19 cellular contexts compared by ENCODE assay signal in genomic region chr6:111586554-111586953, GRCh38. TPM values are rescaled to one million over a fixed set of nuclear protein-coding genes. Genes with fewer than 3 reads are reported as not detected.
DNase-seq lines count a peak whose midpoint lies in the region; ATAC-seq, FAIRE-seq and TF ChIP-seq lines count a peak whose summit lies in the region.
"Had no signal": no experiment of that assay in that cellular context is flagged by ENCODE, and none has a peak within 500 bp of the region (broad histone marks: within the 10 kb centered on the region; RNA-seq: fewer than 3 reads in every experiment).

No MANE protein-coding gene starts in this region.

- no peak overlapping the region for H3K27ac ChIP-seq in CD4-positive, alpha-beta memory T cell (ENCODE audit: low read depth, low read length)
- H3K27ac ChIP-seq in left lung: peak overlapping the region in 1 of 2 donors; percentile 46

- no peak for FAIRE-seq in frontal cortex (lab: Jason Lieb, UNC)
- FAIRE-seq: HepG2 had no signal

- peaks cover 31 to 67% (median 44%) of the 10 kb centered on the region in 4 donors for H3K4me1 Mint-ChIP-seq in CD4-positive, alpha-beta memory T cell
- H3K4me1 Mint-ChIP-seq in T-helper 2 cell treated with Interferon-gamma antibody and Interleukin-4, amounts not matched to agents 5 μg/mL and 100 μg/mL, for 36 hours (ENCODE audit: low read depth): peaks cover 27% of the 10 kb centered on the region
- H3K4me1 Mint-ChIP-seq: H9 had no signal

- intact Hi-C loops in CD4-positive, alpha-beta memory T cell (cut with micrococcal nuclease): no loop called here
- intact Hi-C loops in left lung (cut with DNase I): no loop called here

- H3K36me3 Mint-ChIP-seq in CD4-positive, alpha-beta memory T cell: peaks cover 17 to 37% of the 10 kb centered on the region in 2 donors
- H3K36me3 Mint-ChIP-seq in T-helper 2 cell treated with Interferon-gamma antibody and Interleukin-4, amounts not matched to agents 5 μg/mL and 100 μg/mL, for 36 hours (ENCODE audit: low read depth): peaks cover 22% of the 10 kb centered on the region

- peaks cover 18% of the 10 kb centered on the region for H3K4me1 ChIP-seq in CD4-positive, alpha-beta memory T cell (ENCODE audit: insufficient read depth, low read length)
- H3K4me1 ChIP-seq in left lung: peaks cover 31 to 50% of the 10 kb centered on the region in 2 donors

- peak in 3 of 5 donors; percentile 25 to 27 (median 25) for DNase-seq in CD4-positive, alpha-beta memory T cell
- DNase-seq in Jurkat, Clone E6-1 (ENCODE audit: low read depth, low spot score): peak; percentile 87
- DNase-seq in NCI-H748 treated with DMSO at 0.1 percent for 48 hours (lab: John Stamatoyannopoulos, UW): peak; percentile 44
- no peak for DNase-seq in left lung
- DNase-seq in stimulated activated CD4-positive, alpha-beta T cell treated with anti-CD3 and anti-CD28 coated beads, Interleukin-4, amount 100 ng/mL, for 24 hours: no peak
- DNase-seq in T-helper 2 cell treated with Interferon-gamma antibody and Interleukin-4, amounts not matched to agents 5 μg/mL and 100 μg/mL, for 36 hours (ENCODE audit: low spot score): no peak
- no peak for DNase-seq in frontal cortex (ENCODE audit: low spot score in 2 of 2)
- DNase-seq in NOMO-1 treated with dmso at 0.1 percent for 144 hours (lab: John Stamatoyannopoulos, UW; ENCODE audit: unreplicated experiment): no peak
- DNase-seq: activated CD4-positive, alpha-beta T cell treated with anti-CD3 and anti-CD28 coated beads, Interleukin-2, amount 10 ng/mL, durations not matched to agents 24 days and 14 days; activated naive CD8-positive, alpha-beta T cell treated with anti-CD3 and anti-CD28 coated beads, Interleukin-2, amount 50 U/mL, for 24 hours; activated T-cell treated with anti-CD3 and anti-CD28 coated beads, Interleukin-2, amount 50 U/mL, for 48 hours; cerebellar nuclear complex; DMS53; H9; NK-92 treated with Interleukin-12 subunit alpha and Interleukin-12 subunit beta, amount 100 ng/mL, for 24 hours; right cardiac atrium; SHP77 treated with DMSO at 0.1 percent for 48 hours; stimulated activated CD4-positive, alpha-beta T cell treated with anti-CD3 and anti-CD28 coated beads, Interleukin-2, amount 100 ng/mL, for 24 hours had no signal

- peaks cover 6% of the 10 kb centered on the region for H3K36me3 ChIP-seq in CD4-positive, alpha-beta memory T cell (ENCODE audit: insufficient read depth, low read length)
- peaks cover 0 to 8% of the 10 kb centered on the region in 2 donors for H3K36me3 ChIP-seq in left lung

- TF ChIP-seq CTCF in left lung (IDR thresholded peaks at IDR 0.05): no peak

- H3K27me3 Mint-ChIP-seq in CD4-positive, alpha-beta memory T cell: no peaks in the 10 kb centered on the region
- H3K27me3 Mint-ChIP-seq in T-helper 2 cell treated with Interferon-gamma antibody and Interleukin-4, amounts not matched to agents 5 μg/mL and 100 μg/mL, for 36 hours (ENCODE audit: low read depth): no peaks in the 10 kb centered on the region
- H3K27me3 Mint-ChIP-seq: activated CD4-positive, alpha-beta T cell treated with anti-CD3 and anti-CD28 coated beads, Interleukin-2, amount 10 ng/mL, durations not matched to agents 24 days and 14 days; activated naive CD8-positive, alpha-beta T cell treated with anti-CD3 and anti-CD28 coated beads, Interleukin-2, amount 50 U/mL, for 24 hours had no signal

- no peaks in the 10 kb centered on the region for H3K9me3 Mint-ChIP-seq in CD4-positive, alpha-beta memory T cell
- H3K9me3 Mint-ChIP-seq in T-helper 2 cell treated with Interferon-gamma antibody and Interleukin-4, amounts not matched to agents 5 μg/mL and 100 μg/mL, for 36 hours: no peaks in the 10 kb centered on the region
- H3K9me3 Mint-ChIP-seq: activated naive CD8-positive, alpha-beta T cell treated with anti-CD3 and anti-CD28 coated beads, Interleukin-2, amount 50 U/mL, for 24 hours; H9 had no signal

- H3K4me3 Mint-ChIP-seq in CD4-positive, alpha-beta memory T cell: peak overlapping the region in 1 of 8 donors; percentile 26
- H3K4me3 Mint-ChIP-seq in T-helper 2 cell treated with Interferon-gamma antibody and Interleukin-4, amounts not matched to agents 5 μg/mL and 100 μg/mL, for 36 hours: no peak overlapping the region
- H3K4me3 Mint-ChIP-seq: activated CD4-positive, alpha-beta T cell treated with anti-CD3 and anti-CD28 coated beads, Interleukin-2, amount 10 ng/mL, durations not matched to agents 24 days and 14 days; activated naive CD8-positive, alpha-beta T cell treated with anti-CD3 and anti-CD28 coated beads, Interleukin-2, amount 50 U/mL, for 24 hours; H9 had no signal

- no peaks in the 10 kb centered on the region for H3K27me3 ChIP-seq in CD4-positive, alpha-beta memory T cell (ENCODE audit: insufficient read depth, low read length)
- H3K27me3 ChIP-seq in left lung: no peaks in the 10 kb centered on the region

- peak; percentile 53 for ATAC-seq in left lung
- ATAC-seq: activated naive CD8-positive, alpha-beta T cell treated with anti-CD3 and anti-CD28 coated beads, Interleukin-2, amount 50 U/mL, for 24 hours; HepG2; right cardiac atrium had no signal

- CTCF ChIA-PET in CD4-positive, alpha-beta memory T cell (lab: Charles Lee; ENCODE audit: partially characterized antibody): no interaction called here

- H3K27ac Mint-ChIP-seq in CD4-positive, alpha-beta memory T cell: peak overlapping the region in 1 of 7 donors; percentile 18
- no peak overlapping the region for H3K27ac Mint-ChIP-seq in T-helper 2 cell treated with Interferon-gamma antibody and Interleukin-4, amounts not matched to agents 5 μg/mL and 100 μg/mL, for 36 hours
- H3K27ac Mint-ChIP-seq: activated CD4-positive, alpha-beta T cell treated with anti-CD3 and anti-CD28 coated beads, Interleukin-2, amount 10 ng/mL, durations not matched to agents 24 days and 14 days; activated naive CD8-positive, alpha-beta T cell treated with anti-CD3 and anti-CD28 coated beads, Interleukin-2, amount 50 U/mL, for 24 hours; H9 had no signal

- H3K4me3 ChIP-seq in CD4-positive, alpha-beta memory T cell (ENCODE audit: low read length in 2 of 2): no peak overlapping the region
- H3K4me3 ChIP-seq in Jurkat, Clone E6-1 (ENCODE audit: low read length): no peak overlapping the region
- no peak overlapping the region for H3K4me3 ChIP-seq in left lung

- no peaks in the 10 kb centered on the region for H3K9me3 ChIP-seq in CD4-positive, alpha-beta memory T cell (ENCODE audit: control insufficient read depth in 1 of 2, low read length in 2 of 2)
- H3K9me3 ChIP-seq in left lung: no peaks in the 10 kb centered on the region

- POLR2A ChIA-PET in CD4-positive, alpha-beta memory T cell (lab: Charles Lee; ENCODE audit: partially characterized antibody): interaction anchor here (0.6 to 1.3 kb wide), 4 partner anchors 20 to 108 kb away, joined by 3 to 8 read pairs (median 3); partner anchors contain the start of gene TRAF3IP2

RNA-seq across cellular contexts. Expression of gene TRAF3IP2, which starts 19.1 kb away (rescaled TPM):
- total RNA-seq in CD4-positive, alpha-beta memory T cell: 10 to 100 TPM; 18.2 to 19.7 TPM
- 10 to 100 TPM; 15.6 to 17.8 TPM for polyA plus RNA-seq in CD4-positive, alpha-beta memory T cell
- polyA plus RNA-seq in Jurkat, Clone E6-1 (2012; ENCODE audit: insufficient read depth, insufficient read length): 8.4 TPM
- total RNA-seq in left lung (10 to 100 TPM; 25.6 to 26.2 TPM), frontal cortex (6.1 TPM)

Comparison
In these comparisons a context has a peak if more than half of its experiments do, and no peak if none do; other contexts are left out.
1. DNase-seq: peak in CD4-positive, alpha-beta memory T cell (3 of 5), Jurkat, Clone E6-1 (single experiment) and NCI-H748 treated with DMSO at 0.1 percent for 48 hours (single experiment); none in left lung (0 of 2), stimulated activated CD4-positive, alpha-beta T cell treated with anti-CD3 and anti-CD28 coated beads, Interleukin-4, amount 100 ng/mL, for 24 hours (single experiment), T-helper 2 cell treated with Interferon-gamma antibody and Interleukin-4, amounts not matched to agents 5 μg/mL and 100 μg/mL, for 36 hours (single experiment), frontal cortex (0 of 2) and NOMO-1 treated with dmso at 0.1 percent for 144 hours (single experiment).